11 cellular contexts compared by ENCODE assay signal in genomic region chr13:33284016-33284415, GRCh38. TPM values are rescaled to one million over a fixed set of nuclear protein-coding genes. Genes with fewer than 3 reads are reported as not detected.
DNase-seq lines count a peak whose midpoint lies in the region; ATAC-seq, FAIRE-seq and TF ChIP-seq lines count a peak whose summit lies in the region.
"Had no signal": no experiment of that assay in that cellular context is flagged by ENCODE, and none has a peak within 500 bp of the region (broad histone marks: within the 10 kb centered on the region; RNA-seq: fewer than 3 reads in every experiment).

No MANE protein-coding gene starts in this region.

- DNase-seq in left ventricle myocardium inferior (no peak), cardiac septum (ENCODE audit: low spot score) (no peak), esophagus muscularis mucosa (ENCODE audit: extremely low spot score) (no peak), neural crest cell (ENCODE audit: low read depth, low spot score) (no peak), aorta (no peak), urothelium cell line (ENCODE audit: low spot score) (no peak), NCI-H1694 treated with DMSO at 0.1 percent for 48 hours (lab: John Stamatoyannopoulos, UW) (no peak)
- DNase-seq: ACHN; activated naive CD8-positive, alpha-beta T cell treated with anti-CD3 and anti-CD28 coated beads for 36 hours had no signal

- H3K36me3 ChIP-seq in left ventricle myocardium inferior, result peaks cover 4% of the 10 kb centered on the region
- H3K36me3 ChIP-seq in esophagus muscularis mucosa, result no peaks in the 10 kb centered on the region
- H3K36me3 ChIP-seq in aorta (ENCODE audit: control insufficient read depth in 1 of 2, insufficient read depth in 2 of 2, low read length in 1 of 2), result no peaks in the 10 kb centered on the region

- H3K4me1 ChIP-seq in left ventricle myocardium inferior (peaks cover 82% of the 10 kb centered on the region), esophagus muscularis mucosa (peaks cover 43 to 74% (median 64%) of the 10 kb centered on the region in 4 donors), aorta (ENCODE audit: control insufficient read depth in 1 of 2, insufficient read depth in 2 of 2, low read length in 2 of 2) (peaks cover 3 to 5% of the 10 kb centered on the region in 2 donors)

- no peaks in the 10 kb centered on the region for H3K27me3 ChIP-seq in left ventricle myocardium inferior (ENCODE audit: low read depth)
- no peaks in the 10 kb centered on the region for H3K27me3 ChIP-seq in esophagus muscularis mucosa
- H3K27me3 ChIP-seq in aorta (ENCODE audit: control insufficient read depth in 1 of 2, insufficient read depth in 2 of 2, low read length in 1 of 2), result no peaks in the 10 kb centered on the region

- H3K9me3 Mint-ChIP-seq in neural crest cell, result no peaks in the 10 kb centered on the region
- H3K9me3 Mint-ChIP-seq: activated naive CD8-positive, alpha-beta T cell treated with anti-CD3 and anti-CD28 coated beads for 36 hours had no signal

- ATAC-seq in aorta (ENCODE audit: low FRiP score), result no peak
- no peak for ATAC-seq in GM19467 (IDR thresholded peaks at IDR 0.05; ENCODE audit: unreplicated experiment)

- no peak for FAIRE-seq in urothelium cell line (lab: Jason Lieb, UNC)
- FAIRE-seq: H1 had no signal

- H3K4me3 ChIP-seq in left ventricle myocardium inferior (peak overlapping the region; percentile 82), esophagus muscularis mucosa (peak overlapping the region; percentile 68 to 77 (median 72)), aorta (ENCODE audit: low read length in 2 of 2) (peak overlapping the region; percentile 34 to 85)

- no peak overlapping the region for H3K27ac Mint-ChIP-seq in neural crest cell (ENCODE audit: unreplicated experiment)
- H3K27ac Mint-ChIP-seq: activated naive CD8-positive, alpha-beta T cell treated with anti-CD3 and anti-CD28 coated beads for 36 hours had no signal

- no peaks in the 10 kb centered on the region for H3K27me3 Mint-ChIP-seq in neural crest cell (ENCODE audit: low read depth)

- TF ChIP-seq EP300 in esophagus muscularis mucosa (IDR thresholded peaks at IDR 0.05), result no peak

- intact Hi-C loops in left ventricle myocardium inferior (cut with micrococcal nuclease) (loop anchor here (10.0 kb wide), 1 partner anchor 49 kb away; no protein-coding TSS in a partner anchor), cardiac septum (cut with DNase I) (loop anchor here (2.0 kb wide), 1 partner anchor 55 kb away; no protein-coding TSS in a partner anchor), esophagus muscularis mucosa (cut with DNase I) (no loop called here), aorta (cut with DNase I) (loop anchor here (2.0 to 10.0 kb wide), 5 partner anchors 71 to 259 kb away; no protein-coding TSS in a partner anchor)

- H3K4me3 Mint-ChIP-seq in neural crest cell, result peak overlapping the region; percentile 92
- H3K4me3 Mint-ChIP-seq: activated naive CD8-positive, alpha-beta T cell treated with anti-CD3 and anti-CD28 coated beads for 36 hours had no signal

- H3K4me1 Mint-ChIP-seq in neural crest cell, result peaks cover 59% of the 10 kb centered on the region

- peaks cover 3% of the 10 kb centered on the region for H3K36me3 Mint-ChIP-seq in neural crest cell (ENCODE audit: low read depth)
- H3K36me3 Mint-ChIP-seq: activated naive CD8-positive, alpha-beta T cell treated with anti-CD3 and anti-CD28 coated beads for 36 hours had no signal

- WGBS in esophagus muscularis mucosa, result 33% methylated on average over 1 of the region's 1 CpG
- 0 to 7% methylated on average over 1 of the region's 1 CpG for WGBS in aorta, 2 donors

- TF ChIP-seq POLR2A in esophagus muscularis mucosa (IDR thresholded peaks at IDR 0.05; ENCODE audit: low read depth), result no peak

- H3K9me3 ChIP-seq in left ventricle myocardium inferior (replicated peaks) (no peaks in the 10 kb centered on the region), esophagus muscularis mucosa (no peaks in the 10 kb centered on the region), aorta (ENCODE audit: control insufficient read depth, low read length) (no peaks in the 10 kb centered on the region)

- no peak for TF ChIP-seq CTCF in left ventricle myocardium inferior (IDR thresholded peaks at IDR 0.05; ENCODE audit: borderline replicate concordance)
- TF ChIP-seq CTCF in esophagus muscularis mucosa (IDR thresholded peaks at IDR 0.05), result no peak
- no peak for TF ChIP-seq CTCF in neural crest cell (conservative IDR thresholded peaks at IDR 0.05)

- H3K27ac ChIP-seq in left ventricle myocardium inferior (replicated peaks), result peak overlapping the region; percentile 96
- H3K27ac ChIP-seq in esophagus muscularis mucosa (replicated peaks in 1 of 4), result peak overlapping the region; percentile 91 to 94 (median 92)
- H3K27ac ChIP-seq in aorta (ENCODE audit: low read depth in 1 of 2, low read length in 2 of 2), result no peak overlapping the region

RNA-seq across cellular contexts. Expression of gene STARD13, which starts 1.5 kb away (rescaled TPM):
- total RNA-seq in left ventricle myocardium inferior (29.9 TPM), cardiac septum (26.9 TPM), esophagus muscularis mucosa (10 to 100 TPM; 44.9 to 59.2 (median 56.2) TPM), neural crest cell (23.6 and 24.2 TPM in 2 replicates), aorta (10 to 100 TPM; 62.4 to 85.5 TPM)
- polyA plus RNA-seq in aorta, result 10 to 100 TPM; 15.0 to 17.2 TPM

Comparison
In these comparisons a context has a peak if more than half of its experiments do, and no peak if none do; other contexts are left out.
1. H3K27ac ChIP-seq: peak in left ventricle myocardium inferior (single experiment) and esophagus muscularis mucosa (4 of 4); none in aorta (0 of 2).
2. Peak in every context shown above with its lines, with median percentiles within 50 percentile points of each other: H3K4me3 ChIP-seq.